In the genomic region with DNA sequence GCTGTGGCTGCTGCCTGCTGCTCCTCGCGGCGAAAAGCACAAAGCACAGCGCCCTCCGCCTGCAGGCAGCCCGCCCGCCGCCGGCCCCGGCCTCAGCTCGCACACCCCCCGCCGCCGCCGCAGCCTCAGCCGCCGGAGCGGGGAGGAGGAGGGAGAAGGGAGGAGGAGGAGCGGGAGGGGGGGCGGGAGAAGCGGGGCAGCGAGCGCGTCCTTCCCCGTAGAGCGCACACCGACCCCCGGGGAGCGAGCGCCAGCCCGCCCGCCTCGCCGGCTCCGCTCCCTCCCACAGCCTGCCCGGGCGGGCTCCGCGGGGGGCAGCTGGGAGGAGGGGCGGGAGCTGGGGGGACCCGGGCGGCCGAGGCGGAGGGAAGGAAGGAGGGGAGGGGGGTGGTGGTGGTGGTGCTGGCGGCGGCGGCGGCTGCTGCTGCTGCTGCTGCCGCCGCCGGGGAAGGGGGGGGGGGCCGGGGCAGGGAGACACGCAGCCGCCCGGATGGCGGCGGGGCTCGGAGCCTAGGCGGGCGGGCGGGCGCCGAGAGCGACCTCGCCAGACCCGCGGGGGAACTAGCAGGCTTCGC, we compare ENCODE assay signal across 9 cellular contexts. TPM values are rescaled to one million over a fixed set of nuclear protein-coding genes. Genes with fewer than 3 reads are reported as not detected.
DNase-seq lines count a peak whose midpoint lies in the region; ATAC-seq, FAIRE-seq and TF ChIP-seq lines count a peak whose summit lies in the region.
"Had no signal": no experiment of that assay in that cellular context is flagged by ENCODE, and none has a peak within 500 bp of the region (broad histone marks: within the 10 kb centered on the region; RNA-seq: fewer than 3 reads in every experiment).

A gene with protein sequence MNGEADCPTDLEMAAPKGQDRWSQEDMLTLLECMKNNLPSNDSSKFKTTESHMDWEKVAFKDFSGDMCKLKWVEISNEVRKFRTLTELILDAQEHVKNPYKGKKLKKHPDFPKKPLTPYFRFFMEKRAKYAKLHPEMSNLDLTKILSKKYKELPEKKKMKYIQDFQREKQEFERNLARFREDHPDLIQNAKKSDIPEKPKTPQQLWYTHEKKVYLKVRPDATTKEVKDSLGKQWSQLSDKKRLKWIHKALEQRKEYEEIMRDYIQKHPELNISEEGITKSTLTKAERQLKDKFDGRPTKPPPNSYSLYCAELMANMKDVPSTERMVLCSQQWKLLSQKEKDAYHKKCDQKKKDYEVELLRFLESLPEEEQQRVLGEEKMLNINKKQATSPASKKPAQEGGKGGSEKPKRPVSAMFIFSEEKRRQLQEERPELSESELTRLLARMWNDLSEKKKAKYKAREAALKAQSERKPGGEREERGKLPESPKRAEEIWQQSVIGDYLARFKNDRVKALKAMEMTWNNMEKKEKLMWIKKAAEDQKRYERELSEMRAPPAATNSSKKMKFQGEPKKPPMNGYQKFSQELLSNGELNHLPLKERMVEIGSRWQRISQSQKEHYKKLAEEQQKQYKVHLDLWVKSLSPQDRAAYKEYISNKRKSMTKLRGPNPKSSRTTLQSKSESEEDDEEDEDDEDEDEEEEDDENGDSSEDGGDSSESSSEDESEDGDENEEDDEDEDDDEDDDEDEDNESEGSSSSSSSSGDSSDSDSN (minus strand): TSS at position 40 of the 575 bp plus-strand sequence. CDS start 1,446 bp downstream, outside the sequence.

- H3K27ac Mint-ChIP-seq in activated naive CD4-positive, alpha-beta T cell treated with anti-CD3 and anti-CD28 coated beads, Interleukin-2, amount 10 ng/mL, durations not matched to agents 7 days and 5 days, result peak within 1 kb of the TSS; percentile 97

- peak; percentile 10 for ATAC-seq in GM19035 (IDR thresholded peaks at IDR 0.05; ENCODE audit: unreplicated experiment)

- DNase-seq in ACHN (peak; percentile 77), HTR-8/SVneo (ENCODE audit: insufficient read length, low spot score) (peak; percentile 57), Peyer's patch (peak; percentile 69 to 82 (median 82)), germinal center (ENCODE audit: low spot score) (peak; percentile 72), tibial artery (peak; percentile 53 to 86)
- peak; percentile 79 for DNase-seq in activated naive CD4-positive, alpha-beta T cell treated with anti-CD3 and anti-CD28 coated beads, Interleukin-2, amount 10 ng/mL, durations not matched to agents 7 days and 5 days

- H3K9me3 ChIP-seq in Peyer's patch, result no peaks in the 10 kb centered on the region
- no peaks in the 10 kb centered on the region for H3K9me3 ChIP-seq in neuron (ENCODE audit: low read length)
- no peaks in the 10 kb centered on the region for H3K9me3 ChIP-seq in tibial artery

- H3K36me3 Mint-ChIP-seq in activated naive CD4-positive, alpha-beta T cell treated with anti-CD3 and anti-CD28 coated beads, Interleukin-2, amount 10 ng/mL, durations not matched to agents 7 days and 5 days, result peaks cover 39% of the 10 kb centered on the region

- H3K4me1 ChIP-seq in Peyer's patch (peaks cover 0 to 43% (median 29%) of the 10 kb centered on the region in 4 donors), neuron (ENCODE audit: insufficient read depth, low read length) (peaks cover 21% of the 10 kb centered on the region), tibial artery (peaks cover 0 to 48% (median 38%) of the 10 kb centered on the region in 4 donors)

- peak in 1 of 2 donors; percentile 10 for TF ChIP-seq POLR2A in Peyer's patch (IDR thresholded peaks at IDR 0.05)

- TF ChIP-seq CTCF in Peyer's patch (IDR thresholded peaks at IDR 0.05) (no peak), tibial artery (IDR thresholded peaks at IDR 0.05) (no peak)

- no peak for FAIRE-seq in HTR-8/SVneo (lab: Jason Lieb, UNC)
- FAIRE-seq: GM18507 had no signal

- H3K27me3 Mint-ChIP-seq in activated naive CD4-positive, alpha-beta T cell treated with anti-CD3 and anti-CD28 coated beads, Interleukin-2, amount 10 ng/mL, durations not matched to agents 7 days and 5 days, result peaks cover 7% of the 10 kb centered on the region

- H3K27ac ChIP-seq in Peyer's patch (peak within 1 kb of the TSS; percentile 99 to 100 (median 100)), tibial artery (peak within 1 kb of the TSS; percentile 94 to 99)

- CTCF ChIA-PET in activated naive CD4-positive, alpha-beta T cell treated with anti-CD3 and anti-CD28 coated beads, Interleukin-2, amount 10 ng/mL, durations not matched to agents 7 days and 5 days (lab: Charles Lee), result interaction anchor here (1.5 to 3.1 kb wide), 2 partner anchors 10 to 13 kb away, joined by 3 to 18 read pairs; no protein-coding TSS in a partner anchor

- H3K36me3 ChIP-seq in Peyer's patch (peaks cover 0 to 26% (median 0%) of the 10 kb centered on the region in 3 donors), neuron (ENCODE audit: insufficient read depth, low read length) (peaks cover 28% of the 10 kb centered on the region), tibial artery (peaks cover 23 to 26% (median 24%) of the 10 kb centered on the region in 3 donors)

- peaks cover 36% of the 10 kb centered on the region for H3K4me1 Mint-ChIP-seq in activated naive CD4-positive, alpha-beta T cell treated with anti-CD3 and anti-CD28 coated beads, Interleukin-2, amount 10 ng/mL, durations not matched to agents 7 days and 5 days

- intact Hi-C loops in tibial artery (cut with DNase I; ENCODE audit: low total_unique reads), result loop anchor here (1.0 to 2.0 kb wide), 2 partner anchors 19 to 105 kb away; a partner anchor contains a TSS

- H2AFZ ChIP-seq in neuron (ENCODE audit: low read depth, low read length), result no peak within 1 kb of the TSS

- H3K4me3 Mint-ChIP-seq in activated naive CD4-positive, alpha-beta T cell treated with anti-CD3 and anti-CD28 coated beads, Interleukin-2, amount 10 ng/mL, durations not matched to agents 7 days and 5 days, result peak within 1 kb of the TSS; percentile 90

- no peaks in the 10 kb centered on the region for H3K27me3 ChIP-seq in Peyer's patch
- H3K27me3 ChIP-seq in neuron (ENCODE audit: insufficient read depth, low read length), result no peaks in the 10 kb centered on the region
- H3K27me3 ChIP-seq in tibial artery, result no peaks in the 10 kb centered on the region

- in situ Hi-C loops in ACHN (cut with HindIII; ENCODE audit: low pct_ligation_motif_present, low pct_unique_long_range_greater_than_20kb, low sequenced_read_pairs), result no loop called here

- peak within 1 kb of the TSS; percentile 90 to 99 (median 96) for H3K4me3 ChIP-seq in Peyer's patch
- peak within 1 kb of the TSS; percentile 94 for H3K4me3 ChIP-seq in neuron (ENCODE audit: low read length)
- H3K4me3 ChIP-seq in tibial artery, result peak within 1 kb of the TSS; percentile 81 to 83

- no peaks in the 10 kb centered on the region for H3K9me3 Mint-ChIP-seq in activated naive CD4-positive, alpha-beta T cell treated with anti-CD3 and anti-CD28 coated beads, Interleukin-2, amount 10 ng/mL, durations not matched to agents 7 days and 5 days

RNA-seq across cellular contexts. Expression of the gene that starts here (rescaled TPM):
- 100 to 1,000 TPM in 1 of 4 donors, 10 to 100 TPM in 3; 58.4 to 167 (median 77.7) TPM for total RNA-seq in Peyer's patch

Comparison
In these comparisons a context has a peak if more than half of its experiments do, and no peak if none do; other contexts are left out.
1. Peak in every context shown above with its lines: DNase-seq, ATAC-seq, H3K4me3 ChIP-seq and H3K27ac ChIP-seq.